In the genomic region with DNA sequence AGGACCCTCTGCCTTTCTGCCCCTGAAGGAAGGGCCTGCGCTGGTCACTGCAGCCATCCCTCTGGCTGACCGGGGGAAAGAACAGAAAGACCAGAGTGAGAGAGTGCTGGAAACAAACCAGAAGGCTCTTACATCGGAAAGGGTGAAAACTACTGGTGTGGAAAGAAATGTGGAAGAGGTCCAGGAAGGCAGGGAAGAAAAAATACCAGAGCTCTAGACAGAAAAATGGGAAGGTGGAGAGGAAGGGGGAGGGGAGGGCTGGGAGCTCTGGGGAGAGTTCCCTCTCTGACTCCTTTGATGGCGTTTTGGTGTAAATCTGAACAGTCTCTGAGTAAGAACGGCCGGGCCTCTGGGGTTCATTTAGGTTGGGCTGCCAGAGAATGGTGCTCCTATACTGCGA, we compare ENCODE assay signal across 16 cellular contexts. TPM values are rescaled to one million over a fixed set of nuclear protein-coding genes. Genes with fewer than 3 reads are reported as not detected.
A peak's percentile ranks its signal among the peaks of the same experiment; 100 is the strongest.
DNase-seq lines count a peak whose midpoint lies in the region; TF ChIP-seq lines count a peak whose summit lies in the region.
"Had no signal": no experiment of that assay in that cellular context is flagged by ENCODE, and none has a peak within 500 bp of the region (broad histone marks: within the 10 kb centered on the region; RNA-seq: fewer than 3 reads in every experiment).

No MANE protein-coding gene starts in this region.

- in situ Hi-C loops in HAP-1 (cut with MboI; ENCODE audit: low sequenced_read_pairs): no loop called here

- H3K4me3 ChIP-seq in HAP-1: no peak overlapping the region
- H3K4me3 ChIP-seq: K562 had no signal

- TF ChIP-seq CTCF in mesothelial cell of epicardium (IDR thresholded peaks at IDR 0.05; ENCODE audit: unreplicated experiment) (no peak), HFFc6 (IDR thresholded peaks at IDR 0.05) (no peak)

- H3K36me3 Mint-ChIP-seq in mesothelial cell of epicardium: no peaks in the 10 kb centered on the region
- no peaks in the 10 kb centered on the region for H3K36me3 Mint-ChIP-seq in HFFc6 (ENCODE audit: low read depth)
- H3K36me3 Mint-ChIP-seq: activated CD4-positive, alpha-beta memory T cell treated with anti-CD3 and anti-CD28 coated beads for 36 hours had no signal

- DNase-seq in NCI-H2171 treated with DMSO at 0.1 percent for 48 hours (lab: John Stamatoyannopoulos, UW) (peak; percentile 1), NCI-H2171 (lab: John Stamatoyannopoulos, UW) (no peak), globus pallidus (ENCODE audit: low spot score) (peak; percentile 20), mesothelial cell of epicardium (ENCODE audit: low spot score in 2 of 2, unreplicated experiment in 2 of 2) (no peak), NCI-H2196 (lab: John Stamatoyannopoulos, UW; ENCODE audit: unreplicated experiment) (no peak), HAP-1 (ENCODE audit: low spot score in 2 of 2) (no peak), HFFc6 (no peak)
- no peak for DNase-seq in activated CD8-positive, alpha-beta memory T cell treated with anti-CD3 and anti-CD28 coated beads for 24 hours
- DNase-seq: 8988T; activated CD4-positive, alpha-beta memory T cell treated with anti-CD3 and anti-CD28 coated beads for 36 hours; CD4-positive, alpha-beta T cell; NCI-H2227 treated with DMSO at 0.1 percent for 48 hours; stimulated activated CD4-positive, alpha-beta T cell treated with anti-CD3 and anti-CD28 coated beads, Interleukin-12 subunit alpha, Interleukin-12 subunit beta, amount 100 ng/mL, for 4 hours; stimulated activated naive CD8-positive, alpha-beta T cell treated with anti-CD3 and anti-CD28 coated beads, Interleukin-15, amount 100 ng/mL, for 72 hours had no signal

- H3K9me3 Mint-ChIP-seq in mesothelial cell of epicardium (no peaks in the 10 kb centered on the region), HFFc6 (peaks cover 26% of the 10 kb centered on the region)
- H3K9me3 Mint-ChIP-seq: activated CD4-positive, alpha-beta memory T cell treated with anti-CD3 and anti-CD28 coated beads for 36 hours; activated T-helper 2 cell treated with anti-CD3 and anti-CD28 coated beads, Interferon-gamma antibody, Interleukin-2, Interleukin-4, amounts not matched to agents 10 μg/mL and 5 μg/mL and 100 μg/mL, durations not matched to agents 14 hours and 24 hours and 36 hours; CD4-positive, alpha-beta T cell; stimulated activated naive CD8-positive, alpha-beta T cell treated with anti-CD3 and anti-CD28 coated beads, Interleukin-15, amount 100 ng/mL, for 72 hours had no signal

- H3K4me1 Mint-ChIP-seq in mesothelial cell of epicardium (peaks cover 19% of the 10 kb centered on the region), HFFc6 (ENCODE audit: low read depth) (no peaks in the 10 kb centered on the region)
- H3K4me1 Mint-ChIP-seq: stimulated activated naive CD8-positive, alpha-beta T cell treated with anti-CD3 and anti-CD28 coated beads, Interleukin-15, amount 100 ng/mL, for 72 hours had no signal

- no peaks in the 10 kb centered on the region for H3K4me1 ChIP-seq in HAP-1

- H3K4me3 Mint-ChIP-seq in mesothelial cell of epicardium (no peak overlapping the region), HFFc6 (no peak overlapping the region)
- H3K4me3 Mint-ChIP-seq: activated CD4-positive, alpha-beta memory T cell treated with anti-CD3 and anti-CD28 coated beads for 36 hours; CD4-positive, alpha-beta T cell; stimulated activated naive CD8-positive, alpha-beta T cell treated with anti-CD3 and anti-CD28 coated beads, Interleukin-15, amount 100 ng/mL, for 72 hours had no signal

- H3K27me3 Mint-ChIP-seq in mesothelial cell of epicardium (ENCODE audit: low read depth): no peaks in the 10 kb centered on the region
- H3K27me3 Mint-ChIP-seq in HFFc6 (ENCODE audit: insufficient read depth): peaks cover 3% of the 10 kb centered on the region
- H3K27me3 Mint-ChIP-seq: activated CD4-positive, alpha-beta memory T cell treated with anti-CD3 and anti-CD28 coated beads for 36 hours; CD4-positive, alpha-beta T cell; stimulated activated naive CD8-positive, alpha-beta T cell treated with anti-CD3 and anti-CD28 coated beads, Interleukin-15, amount 100 ng/mL, for 72 hours had no signal

- H3K27me3 ChIP-seq in HAP-1 (ENCODE audit: low read depth): no peaks in the 10 kb centered on the region

- no peaks in the 10 kb centered on the region for H3K9me3 ChIP-seq in HAP-1

- H3K27ac Mint-ChIP-seq in mesothelial cell of epicardium (peak overlapping the region; percentile 70), HFFc6 (no peak overlapping the region)
- H3K27ac Mint-ChIP-seq: activated CD4-positive, alpha-beta memory T cell treated with anti-CD3 and anti-CD28 coated beads for 36 hours; activated T-helper 2 cell treated with anti-CD3 and anti-CD28 coated beads, Interferon-gamma antibody, Interleukin-2, Interleukin-4, amounts not matched to agents 10 μg/mL and 5 μg/mL and 100 μg/mL, durations not matched to agents 14 hours and 24 hours and 36 hours; CD4-positive, alpha-beta T cell; stimulated activated naive CD8-positive, alpha-beta T cell treated with anti-CD3 and anti-CD28 coated beads, Interleukin-15, amount 100 ng/mL, for 72 hours had no signal

- H3K36me3 ChIP-seq in HAP-1 (replicated peaks): no peaks in the 10 kb centered on the region

RNA-seq across cellular contexts. Expression of gene COL23A1, which starts 47.7 kb away (rescaled TPM):
- total RNA-seq in mesothelial cell of epicardium: 12.3 to 13.7 TPM (median 13.6 TPM) in 3 replicates
- total RNA-seq in HFFc6 (2021; fragmentation: NEBNext Ultra II Directional; extraction: Animal tissue kit (Norgen Biotek cat#: 25700)): not detected
- total RNA-seq: activated T-helper 2 cell treated with anti-CD3 and anti-CD28 coated beads, Interferon-gamma antibody, Interleukin-2, Interleukin-4, amounts not matched to agents 10 μg/mL and 5 μg/mL and 100 μg/mL, durations not matched to agents 14 hours and 24 hours and 36 hours; CD4-positive, alpha-beta T cell had no signal

Comparison
In these comparisons a context has a peak if more than half of its experiments do, and no peak if none do; other contexts are left out.
1. DNase-seq: peak in NCI-H2171 treated with DMSO at 0.1 percent for 48 hours (single experiment) and globus pallidus (single experiment); none in NCI-H2171 (single experiment), mesothelial cell of epicardium (0 of 2), activated CD8-positive, alpha-beta memory T cell treated with anti-CD3 and anti-CD28 coated beads for 24 hours (single experiment), NCI-H2196 (single experiment), HAP-1 (0 of 2) and HFFc6 (single experiment).
2. RNA of gene COL23A1, which starts 47.7 kb away (total RNA-seq): 12.3 to 13.7 TPM in mesothelial cell of epicardium; not detected in HFFc6; every median in the first group is over 10 times any median in the second.